In genomic region chr2:112843836-112844235, GRCh38 we compare ENCODE assay signal across 26 cellular contexts. TPM values are rescaled to one million over a fixed set of nuclear protein-coding genes. Genes with fewer than 3 reads are reported as not detected.
DNase-seq lines count a peak whose midpoint lies in the region; ATAC-seq, FAIRE-seq and TF ChIP-seq lines count a peak whose summit lies in the region.
"Had no signal": no experiment of that assay in that cellular context is flagged by ENCODE, and none has a peak within 500 bp of the region (broad histone marks: within the 10 kb centered on the region; RNA-seq: fewer than 3 reads in every experiment).

No MANE protein-coding gene starts in this region.

- ATAC-seq in HepG2 (no peak; the same call in 2 of the 3 replicates), right lobe of liver (peak; percentile 69 to 88 (median 78)), HG02970 (IDR thresholded peaks at IDR 0.05; ENCODE audit: low FRiP score, unreplicated experiment) (no peak)
- ATAC-seq: A549, GM12878 had no signal

- WGBS in HepG2 (ENCODE audit: low lambda C conversion rate), result 23% methylated on average over 2 of the region's 2 CpGs
- WGBS in right lobe of liver (ENCODE audit: insufficient coverage, low coverage, low lambda C conversion rate, missing lambda C conversion rate), result 44% methylated on average over 2 of the region's 2 CpGs

- H3K4me2 ChIP-seq in BLaER1 treated with 17β-estradiol and CSF1 and Interleukin-3, amounts not matched to agents 10 nM and 100 nM, result peak overlapping the region in 4 of 11 experiments; percentile 76 to 98 (median 85); a peak in 5 of 22 replicates
- H3K4me2 ChIP-seq in HepG2 (ENCODE audit: low read depth, low read length), result no peak overlapping the region
- no peak overlapping the region for H3K4me2 ChIP-seq in Karpas-422 (ENCODE audit: low read depth, low read length, poor library complexity, severe bottlenecking)
- H3K4me2 ChIP-seq: A549 had no signal

- peaks cover 0 to 17% (median 0%) of the 10 kb centered on the region in 11 experiments; a peak in 4 of 22 replicates for H3K36me3 ChIP-seq in BLaER1 treated with 17β-estradiol and CSF1 and Interleukin-3, amounts not matched to agents 10 nM and 100 nM
- H3K36me3 ChIP-seq in HepG2 (replicated peaks in 1 of 2; ENCODE audit: control insufficient read depth in 1 of 2, insufficient read depth in 2 of 2, low read length in 2 of 2) (no peaks in the 10 kb centered on the region), right lobe of liver (no peaks in the 10 kb centered on the region), Karpas-422 (ENCODE audit: insufficient read depth, low read length) (no peaks in the 10 kb centered on the region)

- intact Hi-C loops in HepG2 (cut with micrococcal nuclease; ENCODE audit: unreplicated experiment), result no loop called here
- intact Hi-C loops in right lobe of liver (cut with DNase I), result no loop called here

- H3K27ac ChIP-seq in BLaER1 treated with 17β-estradiol and CSF1 and Interleukin-3, amounts not matched to agents 10 nM and 100 nM, result peak overlapping the region in 7 of 11 experiments; percentile 11 to 98 (median 94); a peak in 9 of 22 replicates
- no peak overlapping the region for H3K27ac ChIP-seq in HepG2 (ENCODE audit: extremely low read length, insufficient read depth, low read length)
- H3K27ac ChIP-seq in right lobe of liver, result no peak overlapping the region
- H3K27ac ChIP-seq in Karpas-422 (ENCODE audit: low read length), result no peak overlapping the region
- H3K27ac ChIP-seq: 22Rv1, A549 had no signal

- TF ChIP-seq POLR2A in HepG2 (IDR thresholded peaks at IDR 0.05; ENCODE audit: insufficient read depth in 1 of 2, low read depth in 2 of 2, low read length in 2 of 2) (no peak), right lobe of liver (IDR thresholded peaks at IDR 0.05) (no peak)

- H3K4me1 ChIP-seq in BLaER1 treated with 17β-estradiol and CSF1 and Interleukin-3, amounts not matched to agents 10 nM and 100 nM, result peaks cover 40 to 80% (median 46%) of the 10 kb centered on the region in 10 experiments
- H3K4me1 ChIP-seq in HepG2 (ENCODE audit: insufficient read depth, low read length) (peaks cover 6% of the 10 kb centered on the region; the same call in 1 of the 2 replicates), right lobe of liver (peaks cover 0 to 4% (median 0%) of the 10 kb centered on the region in 4 donors), Karpas-422 (ENCODE audit: low read length) (peaks cover 10% of the 10 kb centered on the region; the same call in 1 of the 2 replicates)

- H3K9me3 ChIP-seq in BLaER1 treated with 17β-estradiol and CSF1 and Interleukin-3, amounts not matched to agents 10 nM and 100 nM (replicated peaks in 1 of 11), result peaks cover 12 to 96% (median 82%) of the 10 kb centered on the region in 11 experiments; a peak in 21 of 22 replicates
- H3K9me3 ChIP-seq in HepG2 (ENCODE audit: low read length), result no peaks in the 10 kb centered on the region
- H3K9me3 ChIP-seq in right lobe of liver, result no peaks in the 10 kb centered on the region
- no peaks in the 10 kb centered on the region for H3K9me3 ChIP-seq in Karpas-422 (ENCODE audit: low read length)
- H3K9me3 ChIP-seq: A549 had no signal

- no peak for TF ChIP-seq CTCF in HepG2 (CRISPR knock-in tag; IDR thresholded peaks at IDR 0.05)
- TF ChIP-seq CTCF in right lobe of liver (IDR thresholded peaks at IDR 0.05), result no peak

- TF ChIP-seq RAD21 in HepG2 (CRISPR knock-in tag; IDR thresholded peaks at IDR 0.05), result no peak

- DNase-seq in HepG2 (ENCODE audit: low spot score), result no peak
- peak in 1 of 3 donors; percentile 65 for DNase-seq in right lobe of liver
- DNase-seq in Karpas-422, result no peak
- DNase-seq: AML-193; C1 segment of cervical spinal cord; CD4-positive, alpha-beta memory T cell; CD4-positive, CD25-positive, alpha-beta regulatory T cell; CD8-positive, alpha-beta memory T cell; COR-L47; DMS 273 treated with DMSO at 0.1 percent for 48 hours; DMS153; DMS53; DMS79; DND-41; EL; GDM1 had no signal

- in situ Hi-C loops in HepG2 (cut with HindIII; ENCODE audit: extremely low pct_ligation_motif_present, low pct_unique_long_range_greater_than_20kb), result no loop called here

- peak; percentile 32 for FAIRE-seq in HepG2 (lab: Jason Lieb, UNC)
- FAIRE-seq: A549, GM12878, GM12892, GM18507 had no signal

- H2AFZ ChIP-seq in HepG2 (ENCODE audit: low read length), result no peak overlapping the region
- H2AFZ ChIP-seq in Karpas-422 (ENCODE audit: low read length), result no peak overlapping the region

- H3K9ac ChIP-seq in BLaER1 treated with 17β-estradiol and CSF1 and Interleukin-3, amounts not matched to agents 10 nM and 100 nM, result no peak overlapping the region
- H3K9ac ChIP-seq in HepG2 (ENCODE audit: insufficient read depth, low read depth, low read length) (no peak overlapping the region), Karpas-422 (ENCODE audit: low read length) (no peak overlapping the region)

- H3K9me2 ChIP-seq in Karpas-422 (replicated peaks; ENCODE audit: insufficient read depth, low read length), result no peaks in the 10 kb centered on the region

- H4K20me1 ChIP-seq in BLaER1 treated with 17β-estradiol and CSF1 and Interleukin-3, amounts not matched to agents 10 nM and 100 nM, result no peaks in the 10 kb centered on the region
- H4K20me1 ChIP-seq in HepG2 (ENCODE audit: insufficient read depth, low read length), result no peaks in the 10 kb centered on the region
- H4K20me1 ChIP-seq in Karpas-422 (ENCODE audit: insufficient read depth, low read depth, low read length), result no peaks in the 10 kb centered on the region

- no peaks in the 10 kb centered on the region for H3K27me3 ChIP-seq in BLaER1 treated with 17β-estradiol and CSF1 and Interleukin-3, amounts not matched to agents 10 nM and 100 nM
- no peaks in the 10 kb centered on the region; a peak in 1 of 5 replicates for H3K27me3 ChIP-seq in HepG2 (ENCODE audit: control insufficient read depth in 1 of 2, insufficient read depth in 2 of 2, low read length in 2 of 2)
- no peaks in the 10 kb centered on the region for H3K27me3 ChIP-seq in right lobe of liver
- no peaks in the 10 kb centered on the region for H3K27me3 ChIP-seq in Karpas-422 (ENCODE audit: low read length)

- CTCF ChIA-PET in HepG2 (lab: Yijun Ruan, JAX; ENCODE audit: low intra/inter-chr PET ratio, low total read pairs), result no interaction called here

- no peak for TF ChIP-seq EP300 in HepG2 (IDR thresholded peaks at IDR 0.05; ENCODE audit: low read depth in 2 of 2, low read length in 2 of 2)
- no peak for TF ChIP-seq EP300 in HepG2 (CRISPR knock-in tag; IDR thresholded peaks at IDR 0.05; ENCODE audit: borderline replicate concordance)

- no TSS peak for BruUV-seq in HepG2 (replicated peaks; lab: Mats Ljungman, UMichigan)

- POLR2A ChIA-PET in HepG2 (lab: Yijun Ruan, JAX), result no interaction called here

- no peaks in the 10 kb centered on the region for H3K79me2 ChIP-seq in HepG2 (ENCODE audit: insufficient read depth, low read length)
- H3K79me2 ChIP-seq in Karpas-422 (ENCODE audit: low read length), result no peaks in the 10 kb centered on the region

- H3K4me3 ChIP-seq in BLaER1 treated with 17β-estradiol and CSF1 and Interleukin-3, amounts not matched to agents 10 nM and 100 nM, result no peak overlapping the region
- H3K4me3 ChIP-seq in HepG2 (replicated peaks in 1 of 3; ENCODE audit: insufficient read depth in 1 of 3, low read depth in 2 of 3, low read length in 3 of 3) (no peak overlapping the region), right lobe of liver (no peak overlapping the region), Karpas-422 (ENCODE audit: low read length) (no peak overlapping the region)
- H3K4me3 ChIP-seq: A549, GM12878 had no signal

RNA-seq across cellular contexts. Expression of gene IL1B, which starts 7.3 kb away (rescaled TPM):
- total RNA-seq in HepG2 (2016; rRNA removed; fragmentation: Illumina TruSeq; extraction: Trizol) (not detected in 2 replicates), right lobe of liver (1 to 10 TPM in 2 of 6 experiments, under 1 TPM in 3, not detected in 1; 0.19 to 4.1 (median 0.49) TPM)
- not detected in 2 replicates for total RNA-seq in HepG2 (2016; cell fraction: cytosol; rRNA removed; fragmentation: Illumina TruSeq; extraction: Trizol; ENCODE audit: low read depth)
- not detected in 2 replicates for total RNA-seq in HepG2 (2016; cell fraction: insoluble cytoplasmic fraction; rRNA removed; fragmentation: Illumina TruSeq; extraction: Trizol)
- not detected in 2 replicates for total RNA-seq in HepG2 (2016; cell fraction: membrane; rRNA removed; fragmentation: Illumina TruSeq; extraction: Trizol)
- total RNA-seq in HepG2 (2016; cell fraction: nucleus; rRNA removed; fragmentation: Illumina TruSeq; extraction: Trizol), result not detected in 2 replicates
- polyA plus RNA-seq in HepG2 (2011; rRNA removed), result 0.08 and 0.18 TPM in 2 replicates
- 0.03 and 0.04 TPM in 2 replicates for polyA plus RNA-seq in HepG2 (2011; cell fraction: cytosol; rRNA removed)
- polyA plus RNA-seq in HepG2 (2011; cell fraction: nucleus; rRNA removed), result not detected in 2 replicates
- 0.11 and 0.20 TPM in 2 replicates for polyA plus RNA-seq in HepG2 (2012)
- not detected in 2 replicates for polyA plus RNA-seq in HepG2 (2016; cell fraction: cytosol; fragmentation: Illumina TruSeq; extraction: Trizol; ENCODE audit: low read depth)
- polyA plus RNA-seq in HepG2 (2016; cell fraction: insoluble cytoplasmic fraction; fragmentation: Illumina TruSeq; extraction: Trizol; ENCODE audit: low read depth), result not detected in 2 replicates
- polyA plus RNA-seq in HepG2 (2016; cell fraction: membrane; fragmentation: Illumina TruSeq; extraction: Trizol; ENCODE audit: low read depth), result not detected in 2 replicates
- not detected in 2 replicates for polyA plus RNA-seq in HepG2 (2016; cell fraction: nucleus; fragmentation: Illumina TruSeq; extraction: Trizol; ENCODE audit: insufficient read depth, low read depth)
- polyA minus RNA-seq in HepG2 (2011; rRNA and poly(A)+ RNA removed; ENCODE audit: low replicate concordance), result 2.7 TPM in 1 of 2 replicates, not detected in the other
- polyA minus RNA-seq in HepG2 (2011; cell fraction: cytosol; rRNA and poly(A)+ RNA removed), result not detected in 2 replicates
- not detected in 2 replicates for polyA minus RNA-seq in HepG2 (2011; cell fraction: nucleus; rRNA and poly(A)+ RNA removed)
- total RNA-seq in Karpas-422 (2014; rRNA removed; shearing (Covaris generic); ENCODE audit: low replicate concordance), result not detected in 2 replicates
- total RNA-seq: A172; CD8-positive, alpha-beta memory T cell; G401 had no signal
- polyA plus RNA-seq: CD4-positive, alpha-beta memory T cell; CD4-positive, CD25-positive, alpha-beta regulatory T cell; CD8-positive, alpha-beta memory T cell had no signal

RNA-seq across cellular contexts. Expression of gene IL1A, which starts 59.5 kb away (rescaled TPM):
- total RNA-seq in HepG2 (2016; rRNA removed; fragmentation: Illumina TruSeq; extraction: Trizol), result not detected in 2 replicates
- not detected in 2 replicates for total RNA-seq in HepG2 (2016; cell fraction: cytosol; rRNA removed; fragmentation: Illumina TruSeq; extraction: Trizol; ENCODE audit: low read depth)
- not detected in 2 replicates for total RNA-seq in HepG2 (2016; cell fraction: insoluble cytoplasmic fraction; rRNA removed; fragmentation: Illumina TruSeq; extraction: Trizol)
- not detected in 2 replicates for total RNA-seq in HepG2 (2016; cell fraction: membrane; rRNA removed; fragmentation: Illumina TruSeq; extraction: Trizol)
- not detected in 2 replicates for total RNA-seq in HepG2 (2016; cell fraction: nucleus; rRNA removed; fragmentation: Illumina TruSeq; extraction: Trizol)
- not detected in 2 replicates for polyA plus RNA-seq in HepG2 (2011; rRNA removed)
- not detected in 2 replicates for polyA plus RNA-seq in HepG2 (2011; cell fraction: cytosol; rRNA removed)
- polyA plus RNA-seq in HepG2 (2011; cell fraction: nucleus; rRNA removed), result not detected in 2 replicates
- 0.05 and 0.07 TPM in 2 replicates for polyA plus RNA-seq in HepG2 (2012)
- not detected in 2 replicates for polyA plus RNA-seq in HepG2 (2016; cell fraction: cytosol; fragmentation: Illumina TruSeq; extraction: Trizol; ENCODE audit: low read depth)
- not detected in 2 replicates for polyA plus RNA-seq in HepG2 (2016; cell fraction: insoluble cytoplasmic fraction; fragmentation: Illumina TruSeq; extraction: Trizol; ENCODE audit: low read depth)
- not detected in 2 replicates for polyA plus RNA-seq in HepG2 (2016; cell fraction: membrane; fragmentation: Illumina TruSeq; extraction: Trizol; ENCODE audit: low read depth)
- not detected in 2 replicates for polyA plus RNA-seq in HepG2 (2016; cell fraction: nucleus; fragmentation: Illumina TruSeq; extraction: Trizol; ENCODE audit: insufficient read depth, low read depth)
- polyA minus RNA-seq in HepG2 (2011; rRNA and poly(A)+ RNA removed; ENCODE audit: low replicate concordance), result 0.33 TPM in 1 of 2 replicates, not detected in the other
- not detected in 2 replicates for polyA minus RNA-seq in HepG2 (2011; cell fraction: cytosol; rRNA and poly(A)+ RNA removed)
- polyA minus RNA-seq in HepG2 (2011; cell fraction: nucleus; rRNA and poly(A)+ RNA removed), result not detected in 2 replicates
- total RNA-seq in right lobe of liver, result not detected
- total RNA-seq in Karpas-422 (2014; rRNA removed; shearing (Covaris generic); ENCODE audit: low replicate concordance), result 0.15 TPM in 1 of 2 replicates, not detected in the other
- total RNA-seq: A172, B cell, G401 had no signal
- polyA plus RNA-seq: CD4-positive, alpha-beta memory T cell; CD4-positive, CD25-positive, alpha-beta regulatory T cell; CD8-positive, alpha-beta memory T cell had no signal

Comparison
In these comparisons a context has a peak if more than half of its experiments do, and no peak if none do; other contexts are left out.
1. ATAC-seq: peak in right lobe of liver (4 of 4); none in HepG2 (single experiment) and HG02970 (single experiment).
2. H3K27ac ChIP-seq: peak in BLaER1 treated with 17β-estradiol and CSF1 and Interleukin-3, amounts not matched to agents 10 nM and 100 nM (7 of 11); none in HepG2 (single experiment), right lobe of liver (0 of 3) and Karpas-422 (single experiment).